In the genomic region with DNA sequence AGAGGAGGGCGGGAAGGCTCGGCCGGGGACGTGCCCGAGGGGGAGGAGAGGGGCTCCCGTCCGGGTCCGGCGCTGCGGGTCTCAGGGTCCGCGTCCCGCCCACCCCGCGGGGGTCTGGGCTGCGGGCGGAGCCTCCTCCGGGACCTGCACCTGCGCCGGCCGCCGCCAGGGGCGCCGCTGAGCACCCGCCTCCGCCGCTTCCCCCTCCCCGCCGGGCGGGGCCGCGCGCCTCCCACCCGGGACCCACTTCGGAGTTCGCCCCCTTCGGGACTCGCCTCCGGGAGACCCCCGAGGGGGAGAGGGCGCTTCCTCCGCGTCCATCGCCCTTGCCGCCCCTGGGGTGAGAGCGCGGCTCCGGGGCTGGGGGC, we compare ENCODE assay signal across 14 cellular contexts. TPM values are rescaled to one million over a fixed set of nuclear protein-coding genes. Genes with fewer than 3 reads are reported as not detected.
DNase-seq lines count a peak whose midpoint lies in the region; ATAC-seq and TF ChIP-seq lines count a peak whose summit lies in the region.
"Not testable (repeated sequence)": the region's sequence is repeated elsewhere in the genome, so short reads cannot be mapped to it uniquely, and the experiment has no call there.
"Had no signal": no experiment of that assay in that cellular context is flagged by ENCODE, and none has a peak within 500 bp of the region (broad histone marks: within the 10 kb centered on the region; RNA-seq: fewer than 3 reads in every experiment).

No MANE protein-coding gene starts in this region.

- H3K4me2 ChIP-seq in BLaER1 treated with 17β-estradiol and CSF1 and Interleukin-3, amounts not matched to agents 10 nM and 100 nM, result peak overlapping the region in 4 of 11 experiments; percentile 54 to 94 (median 88); a peak in 2 of 22 replicates

- DNase-seq in activated B cell treated with CpG ODN at 0.5 μM for 24 hours; esophagus squamous epithelium (lab: John Stamatoyannopoulos, UW); memory B cell (ENCODE audit: low spot score in 2 of 2); stimulated activated naive B cell treated with anti-CD40 and anti-IgM and Interleukin-4, amounts not matched to agents 10 μg/mL and 1 μg/mL and 100 μg/mL, for 72 hours: not testable (repeated sequence)

- intact Hi-C loops in activated B cell treated with CpG ODN at 0.5 μM for 24 hours (cut with micrococcal nuclease); esophagus squamous epithelium (cut with DNase I): not testable (repeated sequence)

- not testable (repeated sequence) for H3K9me3 ChIP-seq in BLaER1 treated with 17β-estradiol and CSF1 and Interleukin-3, amounts not matched to agents 10 nM and 100 nM (replicated peaks in 1 of 11); esophagus squamous epithelium

- not testable (repeated sequence) for H3K4me3 Mint-ChIP-seq in activated B cell treated with CpG ODN at 0.5 μM for 24 hours; memory B cell; stimulated activated naive B cell treated with anti-CD40 and anti-IgM and Interleukin-4, amounts not matched to agents 10 μg/mL and 1 μg/mL and 100 μg/mL, for 72 hours

- not testable (repeated sequence) for H3K27ac Mint-ChIP-seq in activated B cell treated with CpG ODN at 0.5 μM for 24 hours; memory B cell; stimulated activated naive B cell treated with anti-CD40 and anti-IgM and Interleukin-4, amounts not matched to agents 10 μg/mL and 1 μg/mL and 100 μg/mL, for 72 hours

- H3K9me3 Mint-ChIP-seq in activated B cell treated with CpG ODN at 0.5 μM for 24 hours; memory B cell; stimulated activated naive B cell treated with anti-CD40 and anti-IgM and Interleukin-4, amounts not matched to agents 10 μg/mL and 1 μg/mL and 100 μg/mL, for 72 hours: not testable (repeated sequence)

- H3K4me3 ChIP-seq in BLaER1 treated with 17β-estradiol and CSF1 and Interleukin-3, amounts not matched to agents 10 nM and 100 nM, result peak overlapping the region in 7 of 10 experiments; percentile 50 to 64 (median 59); a peak in 8 of 20 replicates
- peak overlapping the region; percentile 53 to 77 (median 69) for H3K4me3 ChIP-seq in esophagus squamous epithelium

- H3K36me3 ChIP-seq in BLaER1 treated with 17β-estradiol and CSF1 and Interleukin-3, amounts not matched to agents 10 nM and 100 nM, result peaks cover 0 to 14% (median 8%) of the 10 kb centered on the region in 11 experiments; a peak in 10 of 22 replicates
- not testable (repeated sequence) for H3K36me3 ChIP-seq in esophagus squamous epithelium

- POLR2A ChIA-PET in activated B cell treated with CpG ODN at 0.5 μM for 24 hours (lab: Charles Lee), result interaction anchor here (1.3 to 2.3 kb wide), 3 partner anchors 9 to 37 kb away, joined by 3 to 22 read pairs (median 12); partner anchors contain the start of gene IFITM2

- WGBS in esophagus squamous epithelium, 2 donors, result no CpG with 5 or more reads among the region's 48 CpGs

- H3K27me3 Mint-ChIP-seq in activated B cell treated with CpG ODN at 0.5 μM for 24 hours, memory B cell: not testable (repeated sequence)
- peaks cover 6 to 16% of the 10 kb centered on the region in 2 donors for H3K27me3 Mint-ChIP-seq in stimulated activated naive B cell treated with anti-CD40 and anti-IgM and Interleukin-4, amounts not matched to agents 10 μg/mL and 1 μg/mL and 100 μg/mL, for 72 hours

- CTCF ChIA-PET in activated B cell treated with CpG ODN at 0.5 μM for 24 hours (lab: Charles Lee), result interaction anchor here (3.1 kb wide), 1 partner anchor 12 kb away, joined by 27 read pairs; the partner anchor contains the start of gene IFITM2

- H3K4me1 Mint-ChIP-seq in activated B cell treated with CpG ODN at 0.5 μM for 24 hours, result peaks cover 48% of the 10 kb centered on the region
- peaks cover 22% of the 10 kb centered on the region for H3K4me1 Mint-ChIP-seq in memory B cell
- peaks cover 29 to 38% of the 10 kb centered on the region in 2 donors for H3K4me1 Mint-ChIP-seq in stimulated activated naive B cell treated with anti-CD40 and anti-IgM and Interleukin-4, amounts not matched to agents 10 μg/mL and 1 μg/mL and 100 μg/mL, for 72 hours

- peak; percentile 40 for ATAC-seq in GM19397 (IDR thresholded peaks at IDR 0.05; ENCODE audit: unreplicated experiment)
- peak; percentile 57 for ATAC-seq in HG02642 (IDR thresholded peaks at IDR 0.05; ENCODE audit: poor library complexity, unreplicated experiment)
- peak; percentile 39 for ATAC-seq in HG03342 (IDR thresholded peaks at IDR 0.05; ENCODE audit: unreplicated experiment)
- ATAC-seq in activated B cell treated with CpG ODN at 0.5 μM for 24 hours (ENCODE audit: low read depth), result peak; percentile 83
- peak; percentile 61 for ATAC-seq in memory B cell (ENCODE audit: low read depth)
- peak; percentile 61 to 73 for ATAC-seq in stimulated activated naive B cell treated with anti-CD40 and anti-IgM and Interleukin-4, amounts not matched to agents 10 μg/mL and 1 μg/mL and 100 μg/mL, for 72 hours (replicated peaks)

- peak overlapping the region in 4 of 11 experiments; percentile 64 to 76 (median 66); a peak in 7 of 22 replicates for H3K27ac ChIP-seq in BLaER1 treated with 17β-estradiol and CSF1 and Interleukin-3, amounts not matched to agents 10 nM and 100 nM
- H3K27ac ChIP-seq in esophagus squamous epithelium, result peak overlapping the region in 3 of 4 donors; percentile 88 to 92 (median 89)

- H4K20me1 ChIP-seq in BLaER1 treated with 17β-estradiol and CSF1 and Interleukin-3, amounts not matched to agents 10 nM and 100 nM, result not testable (repeated sequence)

- H3K9ac ChIP-seq in BLaER1 treated with 17β-estradiol and CSF1 and Interleukin-3, amounts not matched to agents 10 nM and 100 nM, result peak overlapping the region in 4 of 11 experiments; percentile 70 to 83 (median 72); a peak in 5 of 22 replicates

- not testable (repeated sequence) for H3K27me3 ChIP-seq in BLaER1 treated with 17β-estradiol and CSF1 and Interleukin-3, amounts not matched to agents 10 nM and 100 nM
- H3K27me3 ChIP-seq in esophagus squamous epithelium, result peaks cover 0 to 24% (median 0%) of the 10 kb centered on the region in 4 donors

- not testable (repeated sequence) for TF ChIP-seq POLR2A in esophagus squamous epithelium (IDR thresholded peaks at IDR 0.05)

- H3K36me3 Mint-ChIP-seq in activated B cell treated with CpG ODN at 0.5 μM for 24 hours (ENCODE audit: low read depth); memory B cell; stimulated activated naive B cell treated with anti-CD40 and anti-IgM and Interleukin-4, amounts not matched to agents 10 μg/mL and 1 μg/mL and 100 μg/mL, for 72 hours: not testable (repeated sequence)

- not testable (repeated sequence) for TF ChIP-seq CTCF in activated B cell treated with CpG ODN at 0.5 μM for 24 hours (IDR thresholded peaks at IDR 0.05); esophagus squamous epithelium (IDR thresholded peaks at IDR 0.05)

- H3K4me1 ChIP-seq in BLaER1 treated with 17β-estradiol and CSF1 and Interleukin-3, amounts not matched to agents 10 nM and 100 nM, result peaks cover 44 to 71% (median 60%) of the 10 kb centered on the region in 10 experiments
- H3K4me1 ChIP-seq in esophagus squamous epithelium, result peaks cover 13 to 71% (median 15%) of the 10 kb centered on the region in 3 donors

RNA-seq across cellular contexts. Expression of gene IFITM3, which starts 2.3 kb away (rescaled TPM):
- total RNA-seq in activated B cell treated with CpG ODN at 0.5 μM for 24 hours, result 14.8 and 17.0 TPM in 2 replicates
- 100 to 1,000 TPM in 2 of 4 donors, 10 to 100 TPM in 2; 45.3 to 159 (median 113) TPM for total RNA-seq in esophagus squamous epithelium

RNA-seq across cellular contexts. Expression of gene IFITM1, which starts 4.6 kb away (rescaled TPM):
- total RNA-seq in activated B cell treated with CpG ODN at 0.5 μM for 24 hours (21.2 and 25.3 TPM in 2 replicates), esophagus squamous epithelium (100 to 1,000 TPM in 1 of 4 donors, 10 to 100 TPM in 3; 26.3 to 133 (median 60.0) TPM)

RNA-seq across cellular contexts. Expression of gene IFITM2, which starts 10.8 kb away (rescaled TPM):
- total RNA-seq in activated B cell treated with CpG ODN at 0.5 μM for 24 hours (112 and 125 TPM in 2 replicates), esophagus squamous epithelium (10 to 100 TPM; 14.4 to 67.5 (median 50.3) TPM)

RNA-seq across cellular contexts. Expression of gene IFITM5, which starts 19.1 kb away (rescaled TPM):
- total RNA-seq in activated B cell treated with CpG ODN at 0.5 μM for 24 hours (not detected in 2 replicates), esophagus squamous epithelium (not detected)
- total RNA-seq: activated CD4-positive, alpha-beta memory T cell treated with anti-CD3 and anti-CD28 coated beads for 36 hours; activated T-helper 2 cell treated with anti-CD3 and anti-CD28 coated beads, Interferon-gamma antibody, Interleukin-2, Interleukin-4, amounts not matched to agents 10 μg/mL and 5 μg/mL and 100 μg/mL, durations not matched to agents 14 hours and 24 hours and 36 hours; endothelial cell of umbilical vein; glomerular endothelial cell; osteocyte; subcutaneous adipose tissue had no signal

RNA-seq across cellular contexts. Expression of gene PGGHG, which starts 29.5 kb away (rescaled TPM):
- total RNA-seq in activated B cell treated with CpG ODN at 0.5 μM for 24 hours, result 62.3 and 74.1 TPM in 2 replicates
- total RNA-seq in esophagus squamous epithelium, result 10 to 100 TPM in 1 of 4 donors, 1 to 10 TPM in 3; 5.3 to 15.3 (median 5.9) TPM
